Comparison of ENCODE assay signal across 13 cellular contexts in the genomic region with DNA sequence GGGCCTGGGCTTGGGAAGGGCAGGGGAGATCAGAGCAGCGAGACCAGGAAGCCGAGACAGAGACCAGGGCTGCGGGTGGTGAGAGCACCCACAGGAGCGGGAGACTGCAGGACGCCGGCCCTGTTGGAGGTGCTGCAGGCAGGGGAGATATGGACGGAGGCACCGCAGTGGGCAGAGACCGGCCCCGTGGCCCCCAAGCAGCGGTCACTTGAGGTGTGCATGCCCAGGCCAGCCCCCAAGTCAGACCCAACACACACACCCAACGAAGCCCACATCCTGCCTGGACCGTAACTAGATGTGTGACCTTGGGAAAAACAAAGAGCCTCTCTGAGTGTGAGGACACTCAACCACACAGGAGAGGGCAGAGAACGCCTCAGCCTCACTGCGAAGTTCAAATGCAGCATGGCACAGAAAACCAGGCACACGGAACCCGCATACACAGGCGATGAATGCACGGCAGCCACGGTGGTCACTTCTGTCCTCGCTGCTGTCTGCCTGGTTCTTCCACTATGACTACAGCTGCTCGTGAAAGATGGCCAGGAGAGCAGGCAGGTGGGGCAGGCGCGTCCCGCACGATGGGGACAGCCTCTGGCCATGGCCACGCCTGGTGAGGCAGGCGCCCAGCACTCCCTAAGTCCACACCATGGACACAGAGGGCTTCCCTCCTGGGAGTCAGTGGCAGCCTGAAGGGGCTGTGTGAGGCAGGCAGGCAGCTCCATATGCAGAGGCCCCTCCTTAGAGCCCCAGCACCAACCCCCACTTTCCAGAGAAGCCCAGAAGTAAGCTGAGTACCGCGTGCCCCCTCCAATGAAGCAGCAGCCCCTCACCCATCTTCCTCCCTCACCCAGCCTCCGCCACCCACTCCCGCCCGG.
DNase-seq lines count a peak whose midpoint lies in the region; ATAC-seq, FAIRE-seq and TF ChIP-seq lines count a peak whose summit lies in the region.
"Had no signal": no experiment of that assay in that cellular context is flagged by ENCODE, and none has a peak within 500 bp of the region (broad histone marks: within the 10 kb centered on the region; RNA-seq: fewer than 3 reads in every experiment).

No MANE protein-coding gene starts in this region.

- H3K4me3 Mint-ChIP-seq in activated naive CD8-positive, alpha-beta T cell treated with anti-CD3 and anti-CD28 coated beads, Interleukin-2, amount 10 ng/mL, durations not matched to agents 7 days and 5 days, result no peak overlapping the region
- no peak overlapping the region for H3K4me3 Mint-ChIP-seq in activated naive CD8-positive, alpha-beta T cell treated with anti-CD3 and anti-CD28 coated beads for 36 hours
- H3K4me3 Mint-ChIP-seq in naive B cell, result peak overlapping the region in 7 of 8 donors; percentile 15 to 94 (median 86)

- no peak overlapping the region for H3K4me3 ChIP-seq in H1 (ENCODE audit: extremely low read depth in 1 of 4, insufficient read depth in 2 of 4, low read depth in 3 of 4, low read length in 4 of 4)
- H3K4me3 ChIP-seq in uterus, result no peak overlapping the region
- H3K4me3 ChIP-seq: GM12878 had no signal

- H3K27me3 ChIP-seq in H1 (replicated peaks in 1 of 4; ENCODE audit: control insufficient read depth in 3 of 4, extremely low read depth in 1 of 4, insufficient read depth in 3 of 4, low read length in 3 of 4), result no peaks in the 10 kb centered on the region
- H3K27me3 ChIP-seq in uterus, result no peaks in the 10 kb centered on the region

- H4K5ac ChIP-seq in H1 (ENCODE audit: insufficient read length, low read depth, low read length), result no peak overlapping the region

- no peak overlapping the region; the same call in 1 of the 2 replicates for H3K18ac ChIP-seq in H1 (ENCODE audit: extremely low read depth, low read length)

- no peaks in the 10 kb centered on the region for H3K36me3 ChIP-seq in H1 (ENCODE audit: control insufficient read depth in 2 of 4, insufficient read depth in 4 of 4, low read length in 3 of 4)
- no peaks in the 10 kb centered on the region for H3K36me3 ChIP-seq in uterus

- no peak overlapping the region for H2BK15ac ChIP-seq in H1 (ENCODE audit: low read length)

- no peak overlapping the region for H2BK20ac ChIP-seq in H1 (ENCODE audit: low read length)

- TF ChIP-seq RAD21 in H1 (IDR thresholded peaks at IDR 0.05 in 1 of 2, conservative IDR thresholded peaks at IDR 0.05 in 1 of 2; ENCODE audit: low read depth in 2 of 2, low read length in 2 of 2), result no peak

- POLR2A ChIA-PET in activated naive CD8-positive, alpha-beta T cell treated with anti-CD3 and anti-CD28 coated beads, Interleukin-2, amount 10 ng/mL, durations not matched to agents 7 days and 5 days (lab: Charles Lee), result interaction anchor here (0.8 kb wide), 1 partner anchor 20 kb away, joined by 4 read pairs; no protein-coding TSS in a partner anchor
- POLR2A ChIA-PET in H1 (lab: Charles Lee; ENCODE audit: partially characterized antibody), result interaction anchor here (0.5 kb wide), 1 partner anchor 210 kb away, joined by 3 read pairs; no protein-coding TSS in a partner anchor

- peaks cover 2% of the 10 kb centered on the region for H3K9me3 Mint-ChIP-seq in activated naive CD8-positive, alpha-beta T cell treated with anti-CD3 and anti-CD28 coated beads, Interleukin-2, amount 10 ng/mL, durations not matched to agents 7 days and 5 days
- H3K9me3 Mint-ChIP-seq in activated naive CD8-positive, alpha-beta T cell treated with anti-CD3 and anti-CD28 coated beads for 36 hours, result no peaks in the 10 kb centered on the region
- no peaks in the 10 kb centered on the region for H3K9me3 Mint-ChIP-seq in naive B cell

- no peak overlapping the region for H3K4me2 ChIP-seq in H1 (ENCODE audit: insufficient read depth in 1 of 2, low read depth in 2 of 2, low read length in 2 of 2)

- H3K27ac Mint-ChIP-seq in activated naive CD8-positive, alpha-beta T cell treated with anti-CD3 and anti-CD28 coated beads, Interleukin-2, amount 10 ng/mL, durations not matched to agents 7 days and 5 days, result peak overlapping the region; percentile 19
- H3K27ac Mint-ChIP-seq in activated naive CD8-positive, alpha-beta T cell treated with anti-CD3 and anti-CD28 coated beads for 36 hours, result no peak overlapping the region
- H3K27ac Mint-ChIP-seq in naive B cell, result peak overlapping the region; percentile 82 to 98 (median 94)

- no peak overlapping the region for H2AK5ac ChIP-seq in H1 (ENCODE audit: low read depth, low read length)

- H3K56ac ChIP-seq in H1 (replicated peaks; ENCODE audit: insufficient read length, low read depth, low read length), result no peak overlapping the region

- H2BK5ac ChIP-seq in H1 (ENCODE audit: low read depth, low read length), result no peak overlapping the region

- H3K79me2 ChIP-seq in H1 (ENCODE audit: control insufficient read depth in 1 of 2, insufficient read depth in 2 of 2, low read length in 2 of 2), result peaks cover 0 to 3% of the 10 kb centered on the region in 2 experiments; a peak in 1 of 4 replicates

- 89% methylated on average over 27 of the region's 33 CpGs; no CpG with 5 or more reads in 1 of the 2 experiments for WGBS in H1 (ENCODE audit: extremely low coverage in 1 of 2, insufficient coverage in 1 of 2, insufficient read length in 1 of 2, insufficient replicate concordance in 2 of 2, low coverage in 1 of 2, low lambda C conversion rate in 2 of 2, missing lambda C conversion rate in 1 of 2), 2 experiments

- peak overlapping the region; percentile 52; the same call in 1 of the 2 replicates for H3K27ac ChIP-seq in H1 (ENCODE audit: low read depth, low read length)
- H3K27ac ChIP-seq in uterus, result peak overlapping the region; percentile 63 to 64

- no peak overlapping the region for H2AFZ ChIP-seq in H1 (ENCODE audit: low read length)

- no peaks in the 10 kb centered on the region for H3K23me2 ChIP-seq in H1 (ENCODE audit: low read depth, low read length)

- FAIRE-seq in H1 (lab: Jason Lieb, UNC) (no peak), H54 (lab: Jason Lieb, UNC) (no peak)
- FAIRE-seq: GM12878 had no signal

- H4K91ac ChIP-seq in H1 (replicated peaks; ENCODE audit: insufficient read length, low read length), result no peak overlapping the region

- no peak overlapping the region for H2BK120ac ChIP-seq in H1 (replicated peaks; ENCODE audit: low read depth, low read length)

- H3K23ac ChIP-seq in H1 (ENCODE audit: insufficient read length), result no peak overlapping the region

- peak; percentile 26 for DNase-seq in activated naive CD8-positive, alpha-beta T cell treated with anti-CD3 and anti-CD28 coated beads, Interleukin-2, amount 10 ng/mL, durations not matched to agents 7 days and 5 days
- no peak for DNase-seq in activated naive CD8-positive, alpha-beta T cell treated with anti-CD3 and anti-CD28 coated beads for 36 hours
- DNase-seq in H1 (ENCODE audit: low read depth in 1 of 2, low spot score in 2 of 2) (no peak), naive B cell (no peak), uterus (no peak), NCI-H524 (lab: John Stamatoyannopoulos, UW) (no peak), superior temporal gyrus (ENCODE audit: extremely low spot score) (no peak), H54 (ENCODE audit: insufficient read length, low spot score) (no peak)
- DNase-seq: ACHN; NCI-H1436 treated with DMSO at 0.1 percent for 48 hours; stimulated activated CD4-positive, alpha-beta T cell treated with anti-CD3 and anti-CD28 coated beads, Interleukin-12 subunit alpha, Interleukin-12 subunit beta, amount 100 ng/mL, for 4 hours; T1000 had no signal

- no peaks in the 10 kb centered on the region for H3K27me3 Mint-ChIP-seq in activated naive CD8-positive, alpha-beta T cell treated with anti-CD3 and anti-CD28 coated beads, Interleukin-2, amount 10 ng/mL, durations not matched to agents 7 days and 5 days
- no peaks in the 10 kb centered on the region for H3K27me3 Mint-ChIP-seq in activated naive CD8-positive, alpha-beta T cell treated with anti-CD3 and anti-CD28 coated beads for 36 hours
- no peaks in the 10 kb centered on the region for H3K27me3 Mint-ChIP-seq in naive B cell

- CTCF ChIA-PET in H1 (lab: Charles Lee; ENCODE audit: partially characterized antibody), result interaction anchor here (0.9 to 1.3 kb wide), 2 partner anchors 11 to 13 kb away, joined by 4 read pairs; no protein-coding TSS in a partner anchor

- no peak overlapping the region for H3K14ac ChIP-seq in H1 (ENCODE audit: insufficient read length)

- H3K9ac ChIP-seq in H1 (replicated peaks in 1 of 4; ENCODE audit: extremely low read depth in 1 of 4, low read depth in 3 of 4, low read length in 3 of 4), result no peak overlapping the region

- peak overlapping the region; percentile 21; the same call in 1 of the 2 replicates for H4K8ac ChIP-seq in H1 (ENCODE audit: extremely low read depth, insufficient read depth, low read length)

- TF ChIP-seq POLR2A in H1 (IDR thresholded peaks at IDR 0.05; ENCODE audit: control extremely low read depth in 1 of 2, low read depth in 2 of 2, low read length in 2 of 2) (no peak), uterus (IDR thresholded peaks at IDR 0.05) (no peak), H54 (IDR thresholded peaks at IDR 0.05; ENCODE audit: low read depth, low read length) (no peak)

- peaks cover 2% of the 10 kb centered on the region for H3K79me1 ChIP-seq in H1 (ENCODE audit: low read depth, low read length)

- no peak for ATAC-seq in activated naive CD8-positive, alpha-beta T cell treated with anti-CD3 and anti-CD28 coated beads, Interleukin-2, amount 10 ng/mL, durations not matched to agents 7 days and 5 days (ENCODE audit: low read depth)
- no peak for ATAC-seq in naive B cell (ENCODE audit: low read depth in 2 of 2)

- peaks cover 0 to 5% of the 10 kb centered on the region in 2 experiments for H4K20me1 ChIP-seq in H1 (replicated peaks in 1 of 2; ENCODE audit: control insufficient read depth in 1 of 2, insufficient read depth in 2 of 2, low read length in 2 of 2)

- TF ChIP-seq EP300 in H1 (IDR thresholded peaks at IDR 0.05; ENCODE audit: borderline replicate concordance in 1 of 2, low read depth in 2 of 2, low read length in 2 of 2), result no peak

- no peak overlapping the region for H3K4ac ChIP-seq in H1 (replicated peaks; ENCODE audit: insufficient read length, low read depth, low read length)

- H3K9me3 ChIP-seq in H1 (ENCODE audit: insufficient read depth in 2 of 2, low read depth in 1 of 2, low read length in 1 of 2) (no peaks in the 10 kb centered on the region), uterus (no peaks in the 10 kb centered on the region)

- peaks cover 3% of the 10 kb centered on the region for H3K36me3 Mint-ChIP-seq in activated naive CD8-positive, alpha-beta T cell treated with anti-CD3 and anti-CD28 coated beads, Interleukin-2, amount 10 ng/mL, durations not matched to agents 7 days and 5 days
- peaks cover 5% of the 10 kb centered on the region for H3K36me3 Mint-ChIP-seq in activated naive CD8-positive, alpha-beta T cell treated with anti-CD3 and anti-CD28 coated beads for 36 hours
- peaks cover 5 to 6% of the 10 kb centered on the region in 2 donors for H3K36me3 Mint-ChIP-seq in naive B cell

- intact Hi-C loops in uterus (cut with DNase I; ENCODE audit: low total_unique reads), result no loop called here

- TF ChIP-seq CTCF in H1 (IDR thresholded peaks at IDR 0.05; ENCODE audit: control extremely low read depth in 1 of 3, insufficient read depth in 1 of 3, low read depth in 1 of 3, low read length in 3 of 3) (no peak), uterus (IDR thresholded peaks at IDR 0.05) (no peak)

- peaks cover 8% of the 10 kb centered on the region for H3K4me1 Mint-ChIP-seq in activated naive CD8-positive, alpha-beta T cell treated with anti-CD3 and anti-CD28 coated beads, Interleukin-2, amount 10 ng/mL, durations not matched to agents 7 days and 5 days
- peaks cover 22% of the 10 kb centered on the region for H3K4me1 Mint-ChIP-seq in activated naive CD8-positive, alpha-beta T cell treated with anti-CD3 and anti-CD28 coated beads for 36 hours
- H3K4me1 Mint-ChIP-seq in naive B cell, result peaks cover 39 to 54% (median 42%) of the 10 kb centered on the region in 3 donors

- no peak overlapping the region for H2BK12ac ChIP-seq in H1 (ENCODE audit: low read depth, low read length)

- H3K4me1 ChIP-seq in H1 (replicated peaks in 1 of 4; ENCODE audit: control insufficient read depth in 3 of 4, insufficient read depth in 4 of 4, low read length in 3 of 4) (no peaks in the 10 kb centered on the region; a peak in 1 of 7 replicates), uterus (no peaks in the 10 kb centered on the region)

Comparison
In these comparisons a context has a peak if more than half of its experiments do, and no peak if none do; other contexts are left out.
1. H3K4me3 Mint-ChIP-seq: peak in naive B cell (7 of 8); none in activated naive CD8-positive, alpha-beta T cell treated with anti-CD3 and anti-CD28 coated beads, Interleukin-2, amount 10 ng/mL, durations not matched to agents 7 days and 5 days (single experiment) and activated naive CD8-positive, alpha-beta T cell treated with anti-CD3 and anti-CD28 coated beads for 36 hours (single experiment).